ENCODE assay signal across 1 cellular context in genomic region chr4:17614416-17615299, GRCh38.
TF ChIP-seq lines count a peak whose summit lies in the region.

MED28 (plus strand) TSS chr4:17614641; CDS start chr4:17614655, 14 bp downstream.

TF ChIP-seq in IMR-90, 13 proteins besides CTCF, POLR2A, EP300 and RAD21 (continued from another document):
- TF ChIP-seq ELK1 (IDR thresholded peaks at IDR 0.05; ENCODE audit: borderline replicate concordance, low read depth, low read length): no peak
